Comparison of ENCODE assay signal across 26 cellular contexts in the genomic region with DNA sequence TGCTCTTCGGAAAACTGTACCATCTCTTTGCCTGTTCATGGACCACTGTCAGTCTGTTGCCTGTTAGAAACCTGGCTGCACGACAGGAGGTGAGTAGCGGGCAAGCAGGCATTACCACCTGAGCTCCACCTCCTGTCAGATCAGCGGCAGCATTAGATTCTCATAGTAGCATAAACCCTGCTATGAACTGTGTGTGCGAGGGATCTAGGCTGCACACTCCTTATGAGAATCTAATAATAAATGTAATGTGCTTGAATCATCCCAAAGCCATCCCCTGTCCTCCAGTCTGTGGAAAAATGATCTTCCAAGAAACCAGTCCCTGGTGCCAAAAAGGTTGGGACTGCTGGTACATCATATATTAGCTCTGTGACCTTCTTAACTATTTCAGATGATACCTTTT.
"Had no signal": no experiment of that assay in that cellular context is flagged by ENCODE, and none has a peak within 500 bp of the region (broad histone marks: within the 10 kb centered on the region; RNA-seq: fewer than 3 reads in every experiment).

No MANE protein-coding gene starts in this region.

- DNase-seq: colonic mucosa; cortex of kidney; effector CD8-positive, alpha-beta T cell; effector memory CD8-positive, alpha-beta T cell; endodermal cell; erythroblast; esophagus squamous epithelium; foreskin fibroblast; foreskin melanocyte; gastrocnemius medialis; glutamatergic neuron; head of caudate nucleus; heart right ventricle; hypothalamus; immature natural killer cell; islet precursor cell; kidney; kidney glomerular epithelial cell; left lung; left ventricle myocardium superior; lower lobe of right lung; mesenchymal stem cell; mucosa of descending colon had no signal

- ATAC-seq: effector memory CD8-positive, alpha-beta T cell; esophagus mucosa; gastrocnemius medialis; heart right ventricle; left lung; left ventricle myocardium superior; lower lobe of right lung; mucosa of descending colon had no signal

- H3K4me3 ChIP-seq: colonic mucosa, esophagus squamous epithelium, gastrocnemius medialis, heart right ventricle, hepatocyte, left lung, lower lobe of right lung, mucosa of descending colon had no signal

- H3K27ac ChIP-seq: colonic mucosa, epithelial cell of prostate, esophagus squamous epithelium, gastrocnemius medialis, heart right ventricle, hepatocyte, left lung, lower lobe of right lung had no signal

- H3K36me3 ChIP-seq: colonic mucosa, esophagus squamous epithelium, gastrocnemius medialis, heart right ventricle, left lung, lower lobe of right lung had no signal

- H3K4me1 ChIP-seq: colonic mucosa, esophagus squamous epithelium, gastrocnemius medialis, heart right ventricle, left lung, lower lobe of right lung had no signal

- H3K9me3 ChIP-seq: colonic mucosa, esophagus squamous epithelium, left lung, lower lobe of right lung, mucosa of descending colon had no signal

- H3K4me2 ChIP-seq: hepatocyte had no signal

- H2AFZ ChIP-seq: hepatocyte had no signal

- H3K27me3 ChIP-seq: colonic mucosa, esophagus squamous epithelium, gastrocnemius medialis, heart right ventricle, hepatocyte, left lung had no signal
